Comparison of ENCODE assay signal across 1 cellular context in genomic region chr2:234146087-234146826, GRCh38.
TF ChIP-seq lines count a peak whose summit lies in the region.

No MANE protein-coding gene starts in this region.

TF ChIP-seq in SK-N-SH, 30 proteins besides CTCF, POLR2A, EP300 and RAD21 (continued from another document):
- TF ChIP-seq POLR2AphosphoS5 (IDR thresholded peaks at IDR 0.05; ENCODE audit: low read depth, low read length) (peak; percentile 77; the same call in 1 of the 2 replicates), EZH2phosphoT487 (IDR thresholded peaks at IDR 0.05; ENCODE audit: borderline replicate concordance, low read depth) (no peak), CHD2 (IDR thresholded peaks at IDR 0.05; ENCODE audit: low read length, partially characterized antibody) (peak; percentile 17), MXI1 (IDR thresholded peaks at IDR 0.05; ENCODE audit: low read depth, low read length) (no peak), RXRA (IDR thresholded peaks at IDR 0.05; ENCODE audit: borderline replicate concordance, low read depth) (peak; percentile 96), JUND (IDR thresholded peaks at IDR 0.05) (peak; percentile 58), RCOR1 (IDR thresholded peaks at IDR 0.05; ENCODE audit: low read length) (no peak)
TF ChIP-seq in SK-N-SH: peak in this region for 14.
